1 cellular context compared by ENCODE assay signal in the genomic region with DNA sequence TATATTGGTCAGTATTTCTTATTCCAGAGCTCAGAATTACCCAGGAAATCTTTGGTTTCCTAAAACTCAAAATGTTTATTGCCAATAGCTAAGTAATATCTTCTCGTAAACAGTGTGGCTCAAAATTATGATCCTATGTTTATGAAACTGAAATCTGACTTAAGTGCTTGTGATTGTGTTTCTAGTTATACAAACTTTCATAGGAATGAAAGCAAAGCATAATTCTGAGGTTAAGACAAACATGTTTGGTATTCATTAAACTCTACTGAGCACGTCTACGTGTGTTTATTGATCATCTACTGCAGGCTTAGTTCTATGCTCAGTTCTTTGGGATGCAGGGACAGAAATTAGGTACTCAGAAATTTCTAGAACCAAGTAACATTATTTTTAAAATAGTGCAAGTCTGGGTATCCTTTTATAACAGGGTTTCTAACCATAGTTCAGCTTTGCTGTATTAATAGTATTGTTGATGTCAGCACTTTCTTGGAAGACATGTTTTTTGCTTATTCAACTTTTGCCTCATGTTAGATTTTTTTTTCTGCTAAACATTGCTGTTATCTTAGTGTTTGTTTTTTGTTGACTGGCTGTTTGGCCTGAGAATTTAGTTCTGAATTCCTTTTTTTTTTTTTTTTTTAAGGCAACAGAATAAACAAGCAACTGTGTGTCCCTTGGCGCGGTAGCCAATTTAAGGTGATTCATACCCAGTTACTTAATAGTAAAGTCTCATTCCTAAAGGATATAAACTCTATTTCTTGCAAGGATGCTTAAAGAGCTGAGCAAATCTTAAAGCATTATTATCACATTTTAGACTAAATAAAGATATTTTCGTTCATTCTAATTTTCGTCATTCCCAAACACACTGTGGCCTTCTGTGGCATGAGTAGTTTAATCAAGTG.
A peak's percentile ranks its signal among the peaks of the same experiment; 100 is the strongest.
TF ChIP-seq lines count a peak whose summit lies in the region.

No MANE protein-coding gene starts in this region.

TF ChIP-seq in IMR-90, 13 proteins besides CTCF, POLR2A, EP300 and RAD21:
- TF ChIP-seq RCOR1 (IDR thresholded peaks at IDR 0.05; ENCODE audit: insufficient replicate concordance, low read length) (no peak), MXI1 (IDR thresholded peaks at IDR 0.05; ENCODE audit: borderline replicate concordance, low read depth, low read length) (no peak), FOS (IDR thresholded peaks at IDR 0.05; ENCODE audit: low read depth, low read length) (peak; percentile 9; the same call in 1 of the 2 replicates), MAFK (IDR thresholded peaks at IDR 0.05; ENCODE audit: low read depth, low read length) (peak; percentile 99)
